ENCODE assay signal across 10 cellular contexts in the genomic region with DNA sequence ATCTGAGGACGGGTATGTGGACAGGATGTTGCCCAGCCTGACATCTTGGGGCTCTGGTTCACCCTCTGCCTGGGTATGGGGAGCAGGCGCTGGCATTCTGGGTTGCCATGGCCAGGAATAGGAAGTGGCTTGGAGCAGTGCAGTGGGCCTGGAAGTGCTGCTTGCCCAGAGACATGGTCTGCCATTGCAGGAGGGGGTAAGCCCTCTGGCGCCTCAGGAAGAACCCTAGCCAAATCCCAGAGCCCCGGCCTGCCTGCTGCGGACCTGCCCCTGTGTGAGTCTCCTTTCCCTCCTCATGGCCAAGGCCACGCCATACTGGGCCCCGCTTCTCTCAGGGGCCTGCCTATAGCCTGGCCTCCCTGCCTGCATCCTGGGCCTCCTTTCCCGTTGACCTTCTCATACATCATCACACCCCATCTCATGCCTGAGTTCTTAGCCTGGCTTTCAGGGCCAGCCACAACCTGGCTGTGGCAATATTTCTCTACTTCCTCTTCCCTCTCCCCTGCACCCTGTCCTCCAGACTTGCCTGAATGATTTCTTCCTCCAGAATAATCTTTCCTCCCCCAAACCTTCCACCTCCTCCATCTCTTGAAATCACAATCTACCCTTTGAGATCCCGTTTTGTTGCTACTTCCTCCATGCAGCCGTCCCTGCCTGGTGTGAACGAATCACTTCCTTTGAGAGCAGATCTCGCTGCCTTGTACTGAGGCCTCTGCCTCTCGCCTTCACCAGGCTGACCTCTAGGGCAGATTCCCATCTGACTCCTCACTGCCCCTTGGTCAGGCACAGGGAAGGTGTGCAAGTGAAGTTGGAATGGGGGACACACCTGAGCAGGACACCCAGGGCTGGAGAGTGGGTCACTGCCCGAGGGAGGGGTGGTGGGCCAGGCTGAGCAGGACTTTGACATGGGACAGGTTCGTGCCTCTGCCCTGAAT. TPM values are rescaled to one million over a fixed set of nuclear protein-coding genes. Genes with fewer than 3 reads are reported as not detected.
A peak's percentile ranks its signal among the peaks of the same experiment; 100 is the strongest.
DNase-seq lines count a peak whose midpoint lies in the region; TF ChIP-seq lines count a peak whose summit lies in the region.
"Had no signal": no experiment of that assay in that cellular context is flagged by ENCODE, and none has a peak within 500 bp of the region (broad histone marks: within the 10 kb centered on the region; RNA-seq: fewer than 3 reads in every experiment).

No MANE protein-coding gene starts in this region.

- no peaks in the 10 kb centered on the region for H3K27me3 Mint-ChIP-seq in CD8-positive, alpha-beta memory T cell

- peaks cover 25% of the 10 kb centered on the region for H3K4me1 ChIP-seq in CD8-positive, alpha-beta memory T cell (ENCODE audit: insufficient read depth, low read length)
- H3K4me1 ChIP-seq in duodenal mucosa (ENCODE audit: control insufficient read depth in 1 of 2, insufficient read depth in 2 of 2, low read length in 2 of 2) (peaks cover 75 to 83% of the 10 kb centered on the region in 2 donors), neuronal stem cell (ENCODE audit: control insufficient read depth in 2 of 2, insufficient read depth in 1 of 2, low read depth in 1 of 2, low read length in 2 of 2) (peaks cover 10 to 20% of the 10 kb centered on the region in 2 donors), HAP-1 (peaks cover 5% of the 10 kb centered on the region)

- no peak overlapping the region for H4K91ac ChIP-seq in neuronal stem cell (ENCODE audit: low read depth, low read length, poor library complexity)

- no peak overlapping the region for H3K4ac ChIP-seq in neuronal stem cell (ENCODE audit: low read length)

- no peak overlapping the region for H2BK5ac ChIP-seq in neuronal stem cell (ENCODE audit: low read length)

- H3K14ac ChIP-seq in neuronal stem cell (ENCODE audit: low read length) = peak overlapping the region; percentile 27

- H2BK15ac ChIP-seq in neuronal stem cell (ENCODE audit: low read length) = no peak overlapping the region

- POLR2A ChIA-PET in CD8-positive, alpha-beta memory T cell (lab: Charles Lee) = no interaction called here

- in situ Hi-C loops in GM13977 (cut with MboI; ENCODE audit: low pct_unique_long_range_greater_than_20kb, low sequenced_read_pairs, unreplicated experiment) (no loop called here), HAP-1 (cut with MboI; ENCODE audit: low sequenced_read_pairs) (no loop called here)

- H4K8ac ChIP-seq in neuronal stem cell (ENCODE audit: low read depth, low read length) = no peak overlapping the region

- H2AFZ ChIP-seq in neuronal stem cell (ENCODE audit: low read length) = no peak overlapping the region

- H3K27ac ChIP-seq in CD8-positive, alpha-beta memory T cell (ENCODE audit: low read depth, low read length) = no peak overlapping the region
- H3K27ac ChIP-seq in duodenal mucosa (ENCODE audit: low read depth, low read length) = peak overlapping the region; percentile 51
- no peak overlapping the region for H3K27ac ChIP-seq in neuronal stem cell (replicated peaks; ENCODE audit: low read length)

- H3K18ac ChIP-seq in neuronal stem cell (ENCODE audit: low read length) = no peak overlapping the region

- peak overlapping the region; percentile 4 to 59 for H3K9ac ChIP-seq in duodenal mucosa (ENCODE audit: low read depth in 1 of 2, low read length in 2 of 2)
- no peak overlapping the region for H3K9ac ChIP-seq in neuronal stem cell (ENCODE audit: low read depth, low read length, poor library complexity)

- H2BK120ac ChIP-seq in neuronal stem cell (ENCODE audit: low read depth, low read length) = no peak overlapping the region

- H3K4me3 ChIP-seq in CD8-positive, alpha-beta memory T cell (ENCODE audit: low read length) = no peak overlapping the region
- H3K4me3 ChIP-seq in duodenal mucosa (ENCODE audit: low read depth in 1 of 2, low read length in 2 of 2) = peak overlapping the region in 1 of 2 donors; percentile 15
- H3K4me3 ChIP-seq in neuronal stem cell (ENCODE audit: low read length in 2 of 2) = no peak overlapping the region
- no peak overlapping the region for H3K4me3 ChIP-seq in HAP-1

- H2AK5ac ChIP-seq in neuronal stem cell (ENCODE audit: low read depth, low read length) = peak overlapping the region; percentile 63

- 100% methylated on average over 1 of the region's 15 CpGs; no CpG with 5 or more reads in 1 of the 2 donors for WGBS in neuronal stem cell (ENCODE audit: extremely low coverage in 2 of 2, insufficient read length in 2 of 2, insufficient replicate concordance in 1 of 2), 2 donors

- peaks cover 2% of the 10 kb centered on the region for H3K79me1 ChIP-seq in neuronal stem cell (ENCODE audit: low read depth, low read length)

- H2BK12ac ChIP-seq in neuronal stem cell (ENCODE audit: low read length) = no peak overlapping the region

- H3K36me3 ChIP-seq in CD8-positive, alpha-beta memory T cell (ENCODE audit: insufficient read depth, low read length) = no peaks in the 10 kb centered on the region
- H3K36me3 ChIP-seq in duodenal mucosa (ENCODE audit: control insufficient read depth in 1 of 2, insufficient read depth in 2 of 2, low read length in 2 of 2) (peaks cover 0 to 3% of the 10 kb centered on the region in 2 donors), neuronal stem cell (replicated peaks in 1 of 2; ENCODE audit: control insufficient read depth in 2 of 2, insufficient read depth in 2 of 2, low read length in 2 of 2) (peaks cover 0 to 18% of the 10 kb centered on the region in 2 donors), HAP-1 (replicated peaks) (no peaks in the 10 kb centered on the region)

- H3K27me3 ChIP-seq in CD8-positive, alpha-beta memory T cell (ENCODE audit: insufficient read depth, low read length, poor library complexity, severe bottlenecking) = no peaks in the 10 kb centered on the region
- H3K27me3 ChIP-seq in duodenal mucosa (ENCODE audit: control insufficient read depth in 1 of 2, insufficient read depth in 2 of 2, low read length in 2 of 2) (no peaks in the 10 kb centered on the region), neuronal stem cell (ENCODE audit: control insufficient read depth in 3 of 3, insufficient read depth in 3 of 3, low read depth in 1 of 3, low read length in 3 of 3) (no peaks in the 10 kb centered on the region), HAP-1 (ENCODE audit: low read depth) (no peaks in the 10 kb centered on the region)

- no peaks in the 10 kb centered on the region for H3K9me3 ChIP-seq in CD8-positive, alpha-beta memory T cell (ENCODE audit: low read length)
- H3K9me3 ChIP-seq in duodenal mucosa (ENCODE audit: control insufficient read depth in 1 of 2, low read length in 2 of 2) (no peaks in the 10 kb centered on the region), neuronal stem cell (replicated peaks in 1 of 2; ENCODE audit: control insufficient read depth in 2 of 2, insufficient read depth in 1 of 2, low read depth in 1 of 2, low read length in 2 of 2) (no peaks in the 10 kb centered on the region), HAP-1 (no peaks in the 10 kb centered on the region)

- peak overlapping the region in 6 of 8 donors; percentile 2 to 88 (median 34) for H3K27ac Mint-ChIP-seq in CD8-positive, alpha-beta memory T cell
- H3K27ac Mint-ChIP-seq: T-helper 2 cell treated with Interferon-gamma antibody and Interleukin-4, amounts not matched to agents 5 μg/mL and 100 μg/mL, for 36 hours had no signal

- CTCF ChIA-PET in CD8-positive, alpha-beta memory T cell (lab: Charles Lee) = interaction anchor here (1.4 kb wide), 2 partner anchors 10 to 19 kb away, joined by 4 to 9 read pairs; no protein-coding TSS in a partner anchor

- no peaks in the 10 kb centered on the region for H3K36me3 Mint-ChIP-seq in CD8-positive, alpha-beta memory T cell

- peak overlapping the region; percentile 14 for H3K23ac ChIP-seq in neuronal stem cell (ENCODE audit: low read depth, low read length, poor library complexity)

- H3K4me3 Mint-ChIP-seq in CD8-positive, alpha-beta memory T cell = peak overlapping the region in 6 of 7 donors; percentile 2 to 73 (median 50)
- H3K4me3 Mint-ChIP-seq: T-helper 2 cell treated with Interferon-gamma antibody and Interleukin-4, amounts not matched to agents 5 μg/mL and 100 μg/mL, for 36 hours had no signal

- H3K9me3 Mint-ChIP-seq in CD8-positive, alpha-beta memory T cell = no peaks in the 10 kb centered on the region
- H3K9me3 Mint-ChIP-seq: T-helper 2 cell treated with Interferon-gamma antibody and Interleukin-4, amounts not matched to agents 5 μg/mL and 100 μg/mL, for 36 hours had no signal

- DNase-seq in CD8-positive, alpha-beta memory T cell = peak in 1 of 5 donors; percentile 37
- DNase-seq in NOMO-1 treated with DMSO at 0.1 percent for 48 hours (lab: John Stamatoyannopoulos, UW; ENCODE audit: unreplicated experiment) (peak; percentile 54), neuronal stem cell (ENCODE audit: low spot score) (no peak), NCI-H2227 (lab: John Stamatoyannopoulos, UW; ENCODE audit: unreplicated experiment) (no peak), DMS153 (lab: John Stamatoyannopoulos, UW) (no peak), GM13977 (ENCODE audit: low spot score) (no peak), HAP-1 (ENCODE audit: low spot score in 2 of 2) (no peak)

- no peak overlapping the region for H3K4me2 ChIP-seq in neuronal stem cell (ENCODE audit: insufficient read depth, low read length, poor library complexity, severe bottlenecking)

- peaks cover 22 to 35% (median 27%) of the 10 kb centered on the region in 3 donors for H3K4me1 Mint-ChIP-seq in CD8-positive, alpha-beta memory T cell

- TF ChIP-seq CTCF in GM13977 (IDR thresholded peaks at IDR 0.05; ENCODE audit: extremely low read depth, insufficient read depth, missing control alignments) = no peak

RNA-seq across cellular contexts. Expression of a gene that starts 5.2 kb away (rescaled TPM):
- total RNA-seq in CD8-positive, alpha-beta memory T cell = 1 to 10 TPM in 1 of 2 experiments, under 1 TPM in 1; 0.78 to 1.1 TPM
- 3.4 TPM for polyA plus RNA-seq in CD8-positive, alpha-beta memory T cell
- polyA plus RNA-seq in neuronal stem cell (2013, experiment 1 of 2) = 7.6 TPM
- polyA plus RNA-seq in neuronal stem cell (2013, experiment 2 of 2) = 8.0 TPM

RNA-seq across cellular contexts. Expression of a gene that starts 30.7 kb away (rescaled TPM):
- total RNA-seq in CD8-positive, alpha-beta memory T cell = not detected
- polyA plus RNA-seq in CD8-positive, alpha-beta memory T cell = not detected
- polyA plus RNA-seq in neuronal stem cell (2013, experiment 1 of 2) = not detected
- not detected for polyA plus RNA-seq in neuronal stem cell (2013, experiment 2 of 2)

RNA-seq across cellular contexts. Expression of a gene that starts 37.7 kb away (rescaled TPM):
- not detected for total RNA-seq in CD8-positive, alpha-beta memory T cell
- not detected for polyA plus RNA-seq in CD8-positive, alpha-beta memory T cell
- not detected for polyA plus RNA-seq in neuronal stem cell (2013, experiment 1 of 2)
- polyA plus RNA-seq in neuronal stem cell (2013, experiment 2 of 2) = not detected
- total RNA-seq: cerebellum had no signal

RNA-seq across cellular contexts. Expression of a gene that starts 56.1 kb away (rescaled TPM):
- under 1 TPM; 0.20 to 0.31 TPM for total RNA-seq in CD8-positive, alpha-beta memory T cell
- polyA plus RNA-seq in CD8-positive, alpha-beta memory T cell = 0.06 TPM
- polyA plus RNA-seq in neuronal stem cell (2013, experiment 1 of 2) = 0.71 TPM
- 0.60 TPM for polyA plus RNA-seq in neuronal stem cell (2013, experiment 2 of 2)
